ENCODE assay signal across 14 cellular contexts in genomic region chr2:128644745-128645256, GRCh38.
A peak's percentile ranks its signal among the peaks of the same experiment; 100 is the strongest.
DNase-seq lines count a peak whose midpoint lies in the region; ATAC-seq and TF ChIP-seq lines count a peak whose summit lies in the region.
"Had no signal": no experiment of that assay in that cellular context is flagged by ENCODE, and none has a peak within 500 bp of the region (broad histone marks: within the 10 kb centered on the region; RNA-seq: fewer than 3 reads in every experiment).

No MANE protein-coding gene starts in this region.

- peak overlapping the region; percentile 28; the same call in 1 of the 2 replicates for H3K4me2 ChIP-seq in BLaER1
- no peak overlapping the region for H3K4me2 ChIP-seq in mesenchymal stem cell (ENCODE audit: low read length, poor library complexity, severe bottlenecking)

- no peaks in the 10 kb centered on the region for H3K79me1 ChIP-seq in mesenchymal stem cell (replicated peaks; ENCODE audit: low read length, poor library complexity, severe bottlenecking)

- peaks cover 1% of the 10 kb centered on the region for H3K36me3 Mint-ChIP-seq in chondrocyte (ENCODE audit: low read depth)
- no peaks in the 10 kb centered on the region for H3K36me3 Mint-ChIP-seq in activated T-helper 17 cell treated with anti-CD3 and anti-CD28 coated beads, Interleukin-2, amount 50 U/mL, for 72 hours (ENCODE audit: low read depth)
- H3K36me3 Mint-ChIP-seq: activated naive CD8-positive, alpha-beta T cell treated with anti-CD3 and anti-CD28 coated beads for 36 hours; naive thymus-derived CD4-positive, alpha-beta T cell had no signal

- H3K27ac Mint-ChIP-seq in chondrocyte (ENCODE audit: unreplicated experiment): no peak overlapping the region
- H3K27ac Mint-ChIP-seq in activated T-helper 17 cell treated with anti-CD3 and anti-CD28 coated beads, Interleukin-2, amount 50 U/mL, for 72 hours: no peak overlapping the region
- H3K27ac Mint-ChIP-seq: activated naive CD8-positive, alpha-beta T cell treated with anti-CD3 and anti-CD28 coated beads for 36 hours; dendritic cell treated with granulocyte-macrophage colony-stimulating factor and Interleukin-4, amounts not matched to agents 40 ng/mL and 50 ng/mL, for 4 days; naive thymus-derived CD4-positive, alpha-beta T cell had no signal

- no peak overlapping the region for H3K4ac ChIP-seq in mesenchymal stem cell (ENCODE audit: low read depth in 1 of 2, low read length in 2 of 2)

- H3K27me3 Mint-ChIP-seq in chondrocyte (ENCODE audit: low read depth): peaks cover 4% of the 10 kb centered on the region
- no peaks in the 10 kb centered on the region for H3K27me3 Mint-ChIP-seq in activated T-helper 17 cell treated with anti-CD3 and anti-CD28 coated beads, Interleukin-2, amount 50 U/mL, for 72 hours
- H3K27me3 Mint-ChIP-seq: activated naive CD8-positive, alpha-beta T cell treated with anti-CD3 and anti-CD28 coated beads for 36 hours had no signal

- no peak overlapping the region for H3K4me3 Mint-ChIP-seq in chondrocyte (ENCODE audit: unreplicated experiment)
- no peak overlapping the region for H3K4me3 Mint-ChIP-seq in activated T-helper 17 cell treated with anti-CD3 and anti-CD28 coated beads, Interleukin-2, amount 50 U/mL, for 72 hours
- H3K4me3 Mint-ChIP-seq: activated naive CD8-positive, alpha-beta T cell treated with anti-CD3 and anti-CD28 coated beads for 36 hours; dendritic cell treated with granulocyte-macrophage colony-stimulating factor and Interleukin-4, amounts not matched to agents 40 ng/mL and 50 ng/mL, for 4 days; naive thymus-derived CD4-positive, alpha-beta T cell had no signal

- peaks cover 11% of the 10 kb centered on the region for H3K4me1 ChIP-seq in BLaER1
- H3K4me1 ChIP-seq in HUES48 (ENCODE audit: control insufficient read depth, insufficient read depth, low read length): peaks cover 24% of the 10 kb centered on the region
- H3K4me1 ChIP-seq in mesenchymal stem cell (ENCODE audit: control insufficient read depth, insufficient read depth, low read depth, low read length): no peaks in the 10 kb centered on the region
- H3K4me1 ChIP-seq: HAP-1 had no signal

- TF ChIP-seq CTCF in chondrocyte (IDR thresholded peaks at IDR 0.05): peak; percentile 14

- no peak overlapping the region for H2AFZ ChIP-seq in mesenchymal stem cell (ENCODE audit: low read depth, low read length)

- H4K91ac ChIP-seq in mesenchymal stem cell (ENCODE audit: low read length): no peak overlapping the region

- H2BK12ac ChIP-seq in mesenchymal stem cell (ENCODE audit: low read length in 2 of 2): no peak overlapping the region

- no peaks in the 10 kb centered on the region for H3K27me3 ChIP-seq in BLaER1
- peaks cover 5% of the 10 kb centered on the region for H3K27me3 ChIP-seq in HUES48 (ENCODE audit: control insufficient read depth, insufficient read depth, low read length)
- H3K27me3 ChIP-seq in mesenchymal stem cell (ENCODE audit: control insufficient read depth in 1 of 2, insufficient read depth in 1 of 2, low read length in 2 of 2): peaks cover 18 to 21% of the 10 kb centered on the region in 2 experiments

- H3K18ac ChIP-seq in mesenchymal stem cell (ENCODE audit: low read depth in 1 of 2, low read length in 2 of 2): no peak overlapping the region

- H3K9ac ChIP-seq in BLaER1: no peak overlapping the region
- 0 out of 2 replicates have a peak overlapping the region, but pooled peaks have one; percentile 22 for H3K9ac ChIP-seq in HUES48 (ENCODE audit: low read depth, low read length)
- H3K9ac ChIP-seq in mesenchymal stem cell (ENCODE audit: low read length): no peak overlapping the region

- no peak for ATAC-seq in HG03045 (IDR thresholded peaks at IDR 0.05; ENCODE audit: unreplicated experiment)
- no peak for ATAC-seq in GM19328 (IDR thresholded peaks at IDR 0.05; ENCODE audit: unreplicated experiment)
- ATAC-seq in activated T-helper 17 cell treated with anti-CD3 and anti-CD28 coated beads, Interleukin-2, amount 50 U/mL, for 72 hours (replicated peaks): no peak
- ATAC-seq: naive thymus-derived CD4-positive, alpha-beta T cell had no signal

- H4K8ac ChIP-seq in mesenchymal stem cell (ENCODE audit: low read length): no peak overlapping the region

- 40% methylated on average over 1 of the region's 2 CpGs for WGBS in mesenchymal stem cell

- no peak overlapping the region for H3K23ac ChIP-seq in mesenchymal stem cell (ENCODE audit: low read length in 2 of 2)

- H3K27ac ChIP-seq in BLaER1: no peak overlapping the region
- peak overlapping the region; percentile 84 for H3K27ac ChIP-seq in HUES48 (ENCODE audit: low read depth, low read length)
- no peak overlapping the region for H3K27ac ChIP-seq in mesenchymal stem cell (ENCODE audit: low read length, poor library complexity, severe bottlenecking)
- H3K27ac ChIP-seq: HL-60 had no signal

- no peaks in the 10 kb centered on the region for H3K9me3 Mint-ChIP-seq in chondrocyte (ENCODE audit: low read depth)
- no peaks in the 10 kb centered on the region for H3K9me3 Mint-ChIP-seq in activated T-helper 17 cell treated with anti-CD3 and anti-CD28 coated beads, Interleukin-2, amount 50 U/mL, for 72 hours
- H3K9me3 Mint-ChIP-seq: activated naive CD8-positive, alpha-beta T cell treated with anti-CD3 and anti-CD28 coated beads for 36 hours; dendritic cell treated with granulocyte-macrophage colony-stimulating factor and Interleukin-4, amounts not matched to agents 40 ng/mL and 50 ng/mL, for 4 days; naive thymus-derived CD4-positive, alpha-beta T cell had no signal

- no peaks in the 10 kb centered on the region for H3K4me1 Mint-ChIP-seq in chondrocyte (ENCODE audit: low read depth)
- H3K4me1 Mint-ChIP-seq in activated T-helper 17 cell treated with anti-CD3 and anti-CD28 coated beads, Interleukin-2, amount 50 U/mL, for 72 hours: no peaks in the 10 kb centered on the region
- H3K4me1 Mint-ChIP-seq: activated naive CD8-positive, alpha-beta T cell treated with anti-CD3 and anti-CD28 coated beads for 36 hours had no signal

- H3K9me3 ChIP-seq in BLaER1: no peaks in the 10 kb centered on the region
- H3K9me3 ChIP-seq in HUES48 (ENCODE audit: control insufficient read depth, insufficient read depth, low read length): no peaks in the 10 kb centered on the region
- no peaks in the 10 kb centered on the region for H3K9me3 ChIP-seq in mesenchymal stem cell (ENCODE audit: control insufficient read depth, low read length)
- H3K9me3 ChIP-seq: HAP-1 had no signal

- no peak overlapping the region for H2BK5ac ChIP-seq in mesenchymal stem cell (ENCODE audit: low read depth, low read length, poor library complexity, severe bottlenecking)

- H2BK120ac ChIP-seq in mesenchymal stem cell (ENCODE audit: low read depth, low read length): no peak overlapping the region

- no peak overlapping the region for H2AK5ac ChIP-seq in mesenchymal stem cell (ENCODE audit: low read length, severe bottlenecking)

- H3K36me3 ChIP-seq in BLaER1 (no peaks in the 10 kb centered on the region), HUES48 (ENCODE audit: control insufficient read depth, insufficient read depth, low read length) (no peaks in the 10 kb centered on the region), mesenchymal stem cell (ENCODE audit: control insufficient read depth in 1 of 2, insufficient read depth in 2 of 2, low read depth in 1 of 2, low read length in 2 of 2) (no peaks in the 10 kb centered on the region)
- H3K36me3 ChIP-seq: HAP-1 had no signal

- H3K4me3 ChIP-seq in BLaER1 (no peak overlapping the region), HUES48 (ENCODE audit: low read depth, low read length) (no peak overlapping the region; the same call in 1 of the 2 replicates), mesenchymal stem cell (ENCODE audit: insufficient read depth in 1 of 2, low read depth in 1 of 2, low read length in 2 of 2) (no peak overlapping the region)
- H3K4me3 ChIP-seq: HAP-1 had no signal

- H3K14ac ChIP-seq in mesenchymal stem cell (ENCODE audit: low read length in 2 of 2): no peak overlapping the region

- H4K20me1 ChIP-seq in BLaER1: no peaks in the 10 kb centered on the region

- H2BK15ac ChIP-seq in mesenchymal stem cell (ENCODE audit: low read depth, poor library complexity, severe bottlenecking): no peak overlapping the region

- DNase-seq in chondrocyte (ENCODE audit: low spot score) (no peak), mesenchymal stem cell (peak; percentile 4), midbrain (lab: John Stamatoyannopoulos, UW) (no peak)
- DNase-seq: activated naive CD8-positive, alpha-beta T cell treated with anti-CD3 and anti-CD28 coated beads for 36 hours; naive thymus-derived CD4-positive, alpha-beta T cell; NCI-H526 had no signal
